In genomic region chr6:32126880-32127279, GRCh38 we compare ENCODE assay signal across 1 cellular context.
TF ChIP-seq lines count a peak whose summit lies in the region.

No MANE protein-coding gene starts in this region.

TF ChIP-seq in GM23338, 12 proteins besides CTCF, POLR2A, EP300 and RAD21 (continued from another document):
- TF ChIP-seq JUNB (IDR thresholded peaks at IDR 0.05; ENCODE audit: unreplicated experiment) (no peak), POLR2AphosphoS5 (IDR thresholded peaks at IDR 0.05; ENCODE audit: low read depth) (no peak), EZH2phosphoT487 (IDR thresholded peaks at IDR 0.05; ENCODE audit: unreplicated experiment) (no peak), NANOG (IDR thresholded peaks at IDR 0.05; ENCODE audit: borderline replicate concordance) (no peak), EZH2 (IDR thresholded peaks at IDR 0.05; ENCODE audit: low read depth, unreplicated experiment) (no peak)
- TF ChIP-seq, protein P1, sequence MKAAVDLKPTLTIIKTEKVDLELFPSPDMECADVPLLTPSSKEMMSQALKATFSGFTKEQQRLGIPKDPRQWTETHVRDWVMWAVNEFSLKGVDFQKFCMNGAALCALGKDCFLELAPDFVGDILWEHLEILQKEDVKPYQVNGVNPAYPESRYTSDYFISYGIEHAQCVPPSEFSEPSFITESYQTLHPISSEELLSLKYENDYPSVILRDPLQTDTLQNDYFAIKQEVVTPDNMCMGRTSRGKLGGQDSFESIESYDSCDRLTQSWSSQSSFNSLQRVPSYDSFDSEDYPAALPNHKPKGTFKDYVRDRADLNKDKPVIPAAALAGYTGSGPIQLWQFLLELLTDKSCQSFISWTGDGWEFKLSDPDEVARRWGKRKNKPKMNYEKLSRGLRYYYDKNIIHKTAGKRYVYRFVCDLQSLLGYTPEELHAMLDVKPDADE (IDR thresholded peaks at IDR 0.05) = no peak
- TF ChIP-seq, protein P2, sequence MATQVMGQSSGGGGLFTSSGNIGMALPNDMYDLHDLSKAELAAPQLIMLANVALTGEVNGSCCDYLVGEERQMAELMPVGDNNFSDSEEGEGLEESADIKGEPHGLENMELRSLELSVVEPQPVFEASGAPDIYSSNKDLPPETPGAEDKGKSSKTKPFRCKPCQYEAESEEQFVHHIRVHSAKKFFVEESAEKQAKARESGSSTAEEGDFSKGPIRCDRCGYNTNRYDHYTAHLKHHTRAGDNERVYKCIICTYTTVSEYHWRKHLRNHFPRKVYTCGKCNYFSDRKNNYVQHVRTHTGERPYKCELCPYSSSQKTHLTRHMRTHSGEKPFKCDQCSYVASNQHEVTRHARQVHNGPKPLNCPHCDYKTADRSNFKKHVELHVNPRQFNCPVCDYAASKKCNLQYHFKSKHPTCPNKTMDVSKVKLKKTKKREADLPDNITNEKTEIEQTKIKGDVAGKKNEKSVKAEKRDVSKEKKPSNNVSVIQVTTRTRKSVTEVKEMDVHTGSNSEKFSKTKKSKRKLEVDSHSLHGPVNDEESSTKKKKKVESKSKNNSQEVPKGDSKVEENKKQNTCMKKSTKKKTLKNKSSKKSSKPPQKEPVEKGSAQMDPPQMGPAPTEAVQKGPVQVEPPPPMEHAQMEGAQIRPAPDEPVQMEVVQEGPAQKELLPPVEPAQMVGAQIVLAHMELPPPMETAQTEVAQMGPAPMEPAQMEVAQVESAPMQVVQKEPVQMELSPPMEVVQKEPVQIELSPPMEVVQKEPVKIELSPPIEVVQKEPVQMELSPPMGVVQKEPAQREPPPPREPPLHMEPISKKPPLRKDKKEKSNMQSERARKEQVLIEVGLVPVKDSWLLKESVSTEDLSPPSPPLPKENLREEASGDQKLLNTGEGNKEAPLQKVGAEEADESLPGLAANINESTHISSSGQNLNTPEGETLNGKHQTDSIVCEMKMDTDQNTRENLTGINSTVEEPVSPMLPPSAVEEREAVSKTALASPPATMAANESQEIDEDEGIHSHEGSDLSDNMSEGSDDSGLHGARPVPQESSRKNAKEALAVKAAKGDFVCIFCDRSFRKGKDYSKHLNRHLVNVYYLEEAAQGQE (IDR thresholded peaks at IDR 0.05; ENCODE audit: unreplicated experiment) = no peak
